In genomic region chr2:33588246-33588645, GRCh38 we compare ENCODE assay signal across 15 cellular contexts. TPM values are rescaled to one million over a fixed set of nuclear protein-coding genes. Genes with fewer than 3 reads are reported as not detected.
DNase-seq lines count a peak whose midpoint lies in the region; ATAC-seq and TF ChIP-seq lines count a peak whose summit lies in the region.
"Had no signal": no experiment of that assay in that cellular context is flagged by ENCODE, and none has a peak within 500 bp of the region (broad histone marks: within the 10 kb centered on the region; RNA-seq: fewer than 3 reads in every experiment).

No MANE protein-coding gene starts in this region.

- no peak overlapping the region for H4K91ac ChIP-seq in mesenchymal stem cell (ENCODE audit: low read length)

- H2AK5ac ChIP-seq in mesenchymal stem cell (ENCODE audit: low read length, severe bottlenecking) (no peak overlapping the region), mesendoderm (ENCODE audit: low read length) (no peak overlapping the region)

- H3K4ac ChIP-seq in mesenchymal stem cell (ENCODE audit: low read depth in 1 of 2, low read length in 2 of 2), result no peak overlapping the region
- H3K4ac ChIP-seq in mesendoderm (ENCODE audit: low read depth, low read length), result no peak overlapping the region

- H3K9me3 ChIP-seq in esophagus muscularis mucosa (no peaks in the 10 kb centered on the region), mesenchymal stem cell (ENCODE audit: control insufficient read depth, low read length) (no peaks in the 10 kb centered on the region)

- H3K14ac ChIP-seq in mesenchymal stem cell (ENCODE audit: low read length in 2 of 2), result no peak overlapping the region

- H3K36me3 ChIP-seq in esophagus muscularis mucosa, result peaks cover 10 to 64% (median 44%) of the 10 kb centered on the region in 4 donors
- H3K36me3 ChIP-seq in mesenchymal stem cell (ENCODE audit: control insufficient read depth in 1 of 2, insufficient read depth in 2 of 2, low read depth in 1 of 2, low read length in 2 of 2), result peaks cover 19 to 92% of the 10 kb centered on the region in 2 experiments
- peaks cover 1% of the 10 kb centered on the region for H3K36me3 ChIP-seq in mesendoderm (ENCODE audit: control insufficient read depth, insufficient read depth, low read length)

- H3K4me3 ChIP-seq in esophagus muscularis mucosa, result no peak overlapping the region
- H3K4me3 ChIP-seq in mesenchymal stem cell (ENCODE audit: insufficient read depth in 1 of 2, low read depth in 1 of 2, low read length in 2 of 2), result no peak overlapping the region
- H3K4me3 ChIP-seq in mesendoderm (ENCODE audit: low read length), result no peak overlapping the region

- H2BK5ac ChIP-seq in mesenchymal stem cell (ENCODE audit: low read depth, low read length, poor library complexity, severe bottlenecking), result no peak overlapping the region
- no peak overlapping the region for H2BK5ac ChIP-seq in mesendoderm (ENCODE audit: low read length)

- peaks cover 21% of the 10 kb centered on the region for H3K4me1 Mint-ChIP-seq in activated naive CD4-positive, alpha-beta T cell treated with anti-CD3 and anti-CD28 coated beads, Interleukin-2, amount 50 U/mL, for 24 hours

- no peak overlapping the region for H2BK15ac ChIP-seq in mesenchymal stem cell (ENCODE audit: low read depth, poor library complexity, severe bottlenecking)
- H2BK15ac ChIP-seq in mesendoderm (replicated peaks; ENCODE audit: low read depth), result no peak overlapping the region

- DNase-seq in activated naive CD4-positive, alpha-beta T cell treated with anti-CD3 and anti-CD28 coated beads, Interleukin-2, amount 50 U/mL, for 72 hours (ENCODE audit: low spot score in 2 of 2), result no peak
- no peak for DNase-seq in esophagus muscularis mucosa (ENCODE audit: extremely low spot score)
- no peak for DNase-seq in mesenchymal stem cell
- no peak for DNase-seq in NCI-H774 (lab: John Stamatoyannopoulos, UW)
- DNase-seq in NCI-H2227 treated with DMSO at 0.1 percent for 48 hours (lab: John Stamatoyannopoulos, UW), result no peak
- DNase-seq in NCI-H2171 treated with DMSO at 0.1 percent for 48 hours (lab: John Stamatoyannopoulos, UW), result no peak
- DNase-seq in mesendoderm, result no peak
- DNase-seq: COR-L47, HCEC 1CT, NCI-H1048, NCI-H446 treated with DMSO at 0.1 percent for 48 hours, NCI-H82 had no signal

- no peak overlapping the region for H3K4me3 Mint-ChIP-seq in activated naive CD4-positive, alpha-beta T cell treated with anti-CD3 and anti-CD28 coated beads, Interleukin-2, amount 50 U/mL, for 24 hours
- H3K4me3 Mint-ChIP-seq: IgD-negative memory B cell had no signal

- no peak for TF ChIP-seq EP300 in esophagus muscularis mucosa (IDR thresholded peaks at IDR 0.05)

- H3K36me3 Mint-ChIP-seq in activated naive CD4-positive, alpha-beta T cell treated with anti-CD3 and anti-CD28 coated beads, Interleukin-2, amount 50 U/mL, for 24 hours, result peaks cover 13% of the 10 kb centered on the region
- H3K36me3 Mint-ChIP-seq in activated naive CD4-positive, alpha-beta T cell treated with anti-CD3 and anti-CD28 coated beads, Interleukin-2, amount 50 U/mL, for 72 hours, result peaks cover 0 to 15% of the 10 kb centered on the region in 2 donors

- peak overlapping the region; percentile 35 for H3K27ac Mint-ChIP-seq in activated naive CD4-positive, alpha-beta T cell treated with anti-CD3 and anti-CD28 coated beads, Interleukin-2, amount 50 U/mL, for 24 hours
- no peak overlapping the region for H3K27ac Mint-ChIP-seq in activated naive CD4-positive, alpha-beta T cell treated with anti-CD3 and anti-CD28 coated beads, Interleukin-2, amount 50 U/mL, for 72 hours

- H2BK12ac ChIP-seq in mesenchymal stem cell (ENCODE audit: low read length in 2 of 2), result no peak overlapping the region

- H3K23ac ChIP-seq in mesenchymal stem cell (ENCODE audit: low read length in 2 of 2) (no peak overlapping the region), mesendoderm (ENCODE audit: low read length) (no peak overlapping the region)

- no peaks in the 10 kb centered on the region for H3K27me3 Mint-ChIP-seq in activated naive CD4-positive, alpha-beta T cell treated with anti-CD3 and anti-CD28 coated beads, Interleukin-2, amount 50 U/mL, for 24 hours
- H3K27me3 Mint-ChIP-seq: IgD-negative memory B cell had no signal

- no peak overlapping the region for H3K18ac ChIP-seq in mesenchymal stem cell (ENCODE audit: low read depth in 1 of 2, low read length in 2 of 2)
- no peak overlapping the region for H3K18ac ChIP-seq in mesendoderm (ENCODE audit: low read length)

- no peak for TF ChIP-seq POLR2A in esophagus muscularis mucosa (IDR thresholded peaks at IDR 0.05; ENCODE audit: low read depth)

- H3K4me1 ChIP-seq in esophagus muscularis mucosa (peaks cover 18 to 76% (median 64%) of the 10 kb centered on the region in 4 donors), mesenchymal stem cell (ENCODE audit: control insufficient read depth, insufficient read depth, low read depth, low read length) (no peaks in the 10 kb centered on the region), mesendoderm (ENCODE audit: control insufficient read depth, low read depth, low read length) (no peaks in the 10 kb centered on the region)

- H4K5ac ChIP-seq in mesendoderm (ENCODE audit: low read length), result no peak overlapping the region

- no peak overlapping the region for H2AFZ ChIP-seq in mesenchymal stem cell (ENCODE audit: low read depth, low read length)

- intact Hi-C loops in esophagus muscularis mucosa (cut with DNase I), result loop anchor here (10.0 kb wide), 2 partner anchors 553 to 643 kb away; partner anchors contain the start of gene LTBP1

- H3K27ac ChIP-seq in esophagus muscularis mucosa (replicated peaks in 1 of 4) (peak overlapping the region in 3 of 4 donors; percentile 35 to 69 (median 69)), mesenchymal stem cell (ENCODE audit: low read length, poor library complexity, severe bottlenecking) (no peak overlapping the region), mesendoderm (ENCODE audit: low read depth, low read length) (no peak overlapping the region)
- H3K27ac ChIP-seq: C4-2B had no signal

- no peak overlapping the region for H2BK120ac ChIP-seq in mesenchymal stem cell (ENCODE audit: low read depth, low read length)
- H2BK120ac ChIP-seq in mesendoderm (ENCODE audit: low read depth, low read length), result no peak overlapping the region

- H3K79me2 ChIP-seq in mesendoderm (ENCODE audit: control insufficient read depth, insufficient read depth, low read length), result no peaks in the 10 kb centered on the region

- H3K4me2 ChIP-seq in mesenchymal stem cell (ENCODE audit: low read length, poor library complexity, severe bottlenecking) (no peak overlapping the region), mesendoderm (ENCODE audit: low read length) (no peak overlapping the region)

- no peak for ATAC-seq in activated naive CD4-positive, alpha-beta T cell treated with anti-CD3 and anti-CD28 coated beads, Interleukin-2, amount 50 U/mL, for 72 hours

- TF ChIP-seq CTCF in esophagus muscularis mucosa (IDR thresholded peaks at IDR 0.05), result no peak

- H3K9me3 Mint-ChIP-seq in activated naive CD4-positive, alpha-beta T cell treated with anti-CD3 and anti-CD28 coated beads, Interleukin-2, amount 50 U/mL, for 24 hours, result no peaks in the 10 kb centered on the region
- no peaks in the 10 kb centered on the region for H3K9me3 Mint-ChIP-seq in activated naive CD4-positive, alpha-beta T cell treated with anti-CD3 and anti-CD28 coated beads, Interleukin-2, amount 50 U/mL, for 72 hours
- H3K9me3 Mint-ChIP-seq: IgD-negative memory B cell had no signal

- H3K9ac ChIP-seq in mesenchymal stem cell (ENCODE audit: low read length), result peak overlapping the region; percentile 1
- H3K9ac ChIP-seq in mesendoderm (ENCODE audit: low read length), result no peak overlapping the region

- no peak overlapping the region for H3K56ac ChIP-seq in mesendoderm (ENCODE audit: low read length)

- WGBS in esophagus muscularis mucosa, result 49% methylated on average over 2 of the region's 2 CpGs
- WGBS in mesenchymal stem cell, result 100% methylated on average over 1 of the region's 2 CpGs
- WGBS in mesendoderm (ENCODE audit: extremely low coverage, insufficient coverage, low lambda C conversion rate), result no CpG with 5 or more reads among the region's 2 CpGs

- H3K27me3 ChIP-seq in esophagus muscularis mucosa (no peaks in the 10 kb centered on the region), mesenchymal stem cell (ENCODE audit: control insufficient read depth in 1 of 2, insufficient read depth in 1 of 2, low read length in 2 of 2) (no peaks in the 10 kb centered on the region), mesendoderm (ENCODE audit: insufficient read depth, low read length, poor library complexity) (no peaks in the 10 kb centered on the region)

- peaks cover 9% of the 10 kb centered on the region for H3K79me1 ChIP-seq in mesenchymal stem cell (replicated peaks; ENCODE audit: low read length, poor library complexity, severe bottlenecking)
- H3K79me1 ChIP-seq in mesendoderm (ENCODE audit: low read length), result no peaks in the 10 kb centered on the region

- H4K8ac ChIP-seq in mesenchymal stem cell (ENCODE audit: low read length), result no peak overlapping the region
- H4K8ac ChIP-seq in mesendoderm (ENCODE audit: low read depth, low read length), result no peak overlapping the region

RNA-seq across cellular contexts. Expression of gene FAM98A, which starts 10.9 kb away (rescaled TPM):
- 10 to 100 TPM; 34.7 to 49.0 TPM for total RNA-seq in activated naive CD4-positive, alpha-beta T cell treated with anti-CD3 and anti-CD28 coated beads, Interleukin-2, amount 50 U/mL, for 72 hours
- 100 to 1,000 TPM in 1 of 4 donors, 10 to 100 TPM in 3; 32.0 to 337 (median 50.3) TPM for total RNA-seq in esophagus muscularis mucosa
- polyA plus RNA-seq in mesenchymal stem cell (2013, experiment 1 of 2), result 93.5 TPM
- 94.2 TPM for polyA plus RNA-seq in mesenchymal stem cell (2013, experiment 2 of 2)
- polyA plus RNA-seq in mesendoderm (2013, experiment 1 of 2), result 80.7 TPM
- polyA plus RNA-seq in mesendoderm (2013, experiment 2 of 2), result 79.2 TPM

Comparison
In these comparisons a context has a peak if more than half of its experiments do, and no peak if none do; other contexts are left out.
1. H3K27ac ChIP-seq: peak in esophagus muscularis mucosa (3 of 4); none in mesenchymal stem cell (single experiment) and mesendoderm (single experiment).